Comparison of ENCODE assay signal across 7 cellular contexts in the genomic region with DNA sequence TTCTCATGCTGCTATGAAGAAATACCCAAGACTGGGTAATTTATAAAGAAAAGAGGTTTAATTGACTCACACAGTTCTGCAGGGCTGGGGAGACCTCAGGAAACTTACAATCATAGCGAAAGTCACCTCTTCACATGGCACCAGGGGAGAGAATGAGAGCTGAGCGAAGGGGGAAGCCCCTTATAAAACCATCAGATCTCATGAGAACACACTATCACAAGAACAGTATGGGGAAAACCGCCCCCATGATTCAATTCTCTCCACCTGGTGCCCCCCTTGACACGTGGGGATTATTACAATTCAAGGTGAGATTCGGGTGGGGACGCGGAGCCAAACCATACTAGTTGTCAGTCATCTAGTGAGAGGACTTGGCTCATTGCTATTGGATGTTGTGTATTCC.
DNase-seq lines count a peak whose midpoint lies in the region; ATAC-seq, FAIRE-seq and TF ChIP-seq lines count a peak whose summit lies in the region.
"Not testable (repeated sequence)": the region's sequence is repeated elsewhere in the genome, so short reads cannot be mapped to it uniquely, and the experiment has no call there.

No MANE protein-coding gene starts in this region.

- not testable (repeated sequence) for DNase-seq in A549 (ENCODE audit: low read depth in 1 of 2, low spot score in 1 of 2)
- DNase-seq in activated CD4-positive, alpha-beta T cell treated with anti-CD3 and anti-CD28 coated beads for 48 hours: peak; percentile 40
- DNase-seq in activated T-cell treated with anti-CD3 and anti-CD28 coated beads for 24 hours (ENCODE audit: low read depth): peak; percentile 41
- DNase-seq in activated naive CD4-positive, alpha-beta T cell treated with Interleukin-2 at 50 U/mL for 16 hours: peak; percentile 27
- DNase-seq in stimulated activated CD4-positive, alpha-beta T cell treated with anti-CD3 and anti-CD28 coated beads, Interleukin-12 subunit alpha, Interleukin-12 subunit beta, amount 100 ng/mL, for 48 hours (ENCODE audit: low read depth in 2 of 3, low spot score in 1 of 3): peak; percentile 3 to 22 (median 4)
- peak; percentile 50 for DNase-seq in stimulated activated CD4-positive, alpha-beta T cell treated with anti-CD3 and anti-CD28 coated beads, Interleukin-4, amount 100 ng/mL, for 24 hours
- DNase-seq in stimulated activated CD8-positive, alpha-beta memory T cell treated with anti-CD3 and anti-CD28 coated beads, Interleukin-7, amount 100 ng/mL, for 24 hours (ENCODE audit: low read depth): peak; percentile 4

- not testable (repeated sequence) for TF ChIP-seq CTCF in A549 (IDR thresholded peaks at IDR 0.05)

- POLR2A ChIA-PET in A549 (lab: Yijun Ruan, JAX): not testable (repeated sequence)

- TF ChIP-seq EP300 in A549 (IDR thresholded peaks at IDR 0.05): not testable (repeated sequence)

- H3K27ac ChIP-seq in A549: peak overlapping the region; percentile 52 to 89; a peak in 2 of 6 replicates

- H3K9me3 ChIP-seq in A549: not testable (repeated sequence)

- H3K4me3 ChIP-seq in A549: not testable (repeated sequence)

- H3K4me2 ChIP-seq in A549: not testable (repeated sequence)

- TF ChIP-seq POLR2A in A549 (IDR thresholded peaks at IDR 0.05; ENCODE audit: low read length): not testable (repeated sequence)

- WGBS in A549 (ENCODE audit: missing lambda C conversion rate): 87% methylated on average over 7 of the region's 7 CpGs

- not testable (repeated sequence) for TF ChIP-seq RAD21 in A549 (conservative IDR thresholded peaks at IDR 0.05 in 1 of 2, IDR thresholded peaks at IDR 0.05 in 1 of 2)

- FAIRE-seq in A549 (lab: Jason Lieb, UNC): not testable (repeated sequence)

- peaks cover 63% of the 10 kb centered on the region for H3K4me1 ChIP-seq in A549

- CTCF ChIA-PET in A549 (lab: Yijun Ruan, JAX): interaction anchor here (1.1 to 6.0 kb wide), 4 partner anchors 13 to 129 kb away, joined by 4 to 50 read pairs (median 10); no protein-coding TSS in a partner anchor

- not testable (repeated sequence) for ATAC-seq in A549
